8 cellular contexts compared by ENCODE assay signal in the genomic region with DNA sequence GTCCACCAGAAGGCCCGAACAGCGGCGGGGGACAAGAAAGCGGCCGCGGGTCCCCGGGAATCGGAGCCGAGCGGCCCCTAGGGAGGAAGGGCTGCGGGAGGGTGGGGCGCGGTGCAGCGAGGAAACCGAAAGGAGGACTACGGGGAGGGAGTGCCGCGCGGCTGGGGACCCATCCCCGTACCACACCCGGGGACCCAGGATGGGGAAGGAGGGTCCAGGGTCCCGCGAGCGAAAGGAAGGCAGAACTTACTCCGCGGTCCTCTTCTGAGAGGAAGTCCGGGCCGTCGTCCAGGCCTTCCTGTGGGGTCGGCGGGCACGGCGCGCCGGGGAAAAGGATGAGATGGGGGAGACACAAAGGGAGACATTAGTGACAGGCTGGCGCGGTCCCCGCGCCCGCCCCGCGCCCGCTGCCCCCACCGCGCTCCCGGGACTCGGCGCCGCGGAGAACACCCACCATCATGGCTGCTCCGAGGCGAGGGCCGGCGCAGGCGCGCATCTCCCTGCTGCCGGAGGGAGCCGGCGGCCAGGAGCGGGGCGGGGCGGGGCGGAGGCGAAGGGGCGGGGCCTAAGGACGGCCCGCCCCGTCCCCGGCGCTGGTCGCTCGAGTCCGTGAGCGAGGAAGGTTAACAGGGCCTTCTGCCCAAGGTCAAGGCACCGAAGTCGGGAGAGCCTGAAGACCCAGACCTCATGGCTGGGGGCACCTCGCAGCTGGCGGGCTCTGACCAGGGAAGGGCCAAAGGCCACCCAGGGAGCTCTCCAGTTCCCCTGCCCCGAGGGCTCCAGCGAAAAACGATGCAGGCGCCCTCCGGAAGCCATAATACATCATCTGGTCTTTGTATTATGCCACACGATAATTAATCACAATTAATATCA. TPM values are rescaled to one million over a fixed set of nuclear protein-coding genes. Genes with fewer than 3 reads are reported as not detected.
A peak's percentile ranks its signal among the peaks of the same experiment; 100 is the strongest.
DNase-seq lines count a peak whose midpoint lies in the region; ATAC-seq, FAIRE-seq and TF ChIP-seq lines count a peak whose summit lies in the region.

Gene SNX6 (minus strand): TSS at position 492 of the 873 bp plus-strand sequence. CDS start 32 bp downstream, at position 460.

- H3K27me3 ChIP-seq in SJSA1 (replicated peaks) (no peaks in the 10 kb centered on the region), neuronal stem cell (ENCODE audit: control insufficient read depth in 3 of 3, insufficient read depth in 3 of 3, low read depth in 1 of 3, low read length in 3 of 3) (no peaks in the 10 kb centered on the region)

- H4K8ac ChIP-seq in neuronal stem cell (ENCODE audit: low read depth, low read length): no peak within 1 kb of the TSS

- WGBS in neuronal stem cell (ENCODE audit: extremely low coverage in 2 of 2, insufficient read length in 2 of 2, insufficient replicate concordance in 1 of 2), 2 donors: no CpG with 5 or more reads among the region's 84 CpGs

- H3K4me2 ChIP-seq in neuronal stem cell (ENCODE audit: insufficient read depth, low read length, poor library complexity, severe bottlenecking): peak within 1 kb of the TSS; percentile 73

- H3K79me1 ChIP-seq in neuronal stem cell (ENCODE audit: low read depth, low read length): peaks cover 9% of the 10 kb centered on the region

- H3K4me1 ChIP-seq in SJSA1 (replicated peaks) (peaks cover 14% of the 10 kb centered on the region), neuronal stem cell (ENCODE audit: control insufficient read depth in 2 of 2, insufficient read depth in 1 of 2, low read depth in 1 of 2, low read length in 2 of 2) (peaks cover 2% of the 10 kb centered on the region in 2 donors)

- no peak for FAIRE-seq in frontal cortex (lab: Jason Lieb, UNC)

- peak within 1 kb of the TSS; percentile 93 for H3K4ac ChIP-seq in neuronal stem cell (ENCODE audit: low read length)

- peak within 1 kb of the TSS; percentile 99 for H2AFZ ChIP-seq in neuronal stem cell (ENCODE audit: low read length)

- H2BK12ac ChIP-seq in neuronal stem cell (ENCODE audit: low read length): no peak within 1 kb of the TSS

- peak within 1 kb of the TSS; percentile 97 for H3K14ac ChIP-seq in neuronal stem cell (ENCODE audit: low read length)

- peak within 1 kb of the TSS; percentile 98 for H3K9ac ChIP-seq in neuronal stem cell (ENCODE audit: low read depth, low read length, poor library complexity)

- H3K36me3 ChIP-seq in SJSA1 (peaks cover 11% of the 10 kb centered on the region), neuronal stem cell (replicated peaks in 1 of 2; ENCODE audit: control insufficient read depth in 2 of 2, insufficient read depth in 2 of 2, low read length in 2 of 2) (peaks cover 0 to 12% of the 10 kb centered on the region in 2 donors)

- peak; percentile 95 for ATAC-seq in GM21723 (IDR thresholded peaks at IDR 0.05; ENCODE audit: unreplicated experiment)

- H3K27ac ChIP-seq in SJSA1: peak within 1 kb of the TSS; percentile 83
- peak within 1 kb of the TSS; percentile 63 for H3K27ac ChIP-seq in neuronal stem cell (replicated peaks; ENCODE audit: low read length)

- H3K18ac ChIP-seq in neuronal stem cell (ENCODE audit: low read length): peak within 1 kb of the TSS; percentile 99

- peak within 1 kb of the TSS; percentile 31 for H3K23ac ChIP-seq in neuronal stem cell (ENCODE audit: low read depth, low read length, poor library complexity)

- H2BK120ac ChIP-seq in neuronal stem cell (ENCODE audit: low read depth, low read length): peak within 1 kb of the TSS; percentile 61

- H2AK5ac ChIP-seq in neuronal stem cell (ENCODE audit: low read depth, low read length): peak within 1 kb of the TSS; percentile 94

- H3K4me3 ChIP-seq in SJSA1 (peak within 1 kb of the TSS; percentile 97), neuronal stem cell (ENCODE audit: low read length in 2 of 2) (peak within 1 kb of the TSS; percentile 92 to 95)

- TF ChIP-seq CTCF in subcutaneous adipose tissue (IDR thresholded peaks at IDR 0.05; ENCODE audit: low read depth): no peak

- peak; percentile 78 for DNase-seq in EL
- DNase-seq in KG1 (lab: John Stamatoyannopoulos, UW): peak; percentile 60
- peak; percentile 53 to 76 for DNase-seq in SJSA1 (ENCODE audit: low read depth in 1 of 2, low spot score in 2 of 2)
- peak; percentile 84 for DNase-seq in activated naive CD4-positive, alpha-beta T cell treated with Interleukin-2 at 50 U/mL for 16 hours
- DNase-seq in frontal cortex (ENCODE audit: low spot score in 2 of 2): peak; percentile 97 to 99
- DNase-seq in neuronal stem cell (ENCODE audit: low spot score): peak; percentile 75

- H2BK15ac ChIP-seq in neuronal stem cell (ENCODE audit: low read length): peak within 1 kb of the TSS; percentile 75

- peak within 1 kb of the TSS; percentile 82 for H2BK5ac ChIP-seq in neuronal stem cell (ENCODE audit: low read length)

- H4K91ac ChIP-seq in neuronal stem cell (ENCODE audit: low read depth, low read length, poor library complexity): no peak within 1 kb of the TSS

- H3K9me3 ChIP-seq in SJSA1 (replicated peaks) (no peaks in the 10 kb centered on the region), neuronal stem cell (replicated peaks in 1 of 2; ENCODE audit: control insufficient read depth in 2 of 2, insufficient read depth in 1 of 2, low read depth in 1 of 2, low read length in 2 of 2) (no peaks in the 10 kb centered on the region)

RNA-seq across cellular contexts. Expression of gene SNX6, which starts in this region (rescaled TPM):
- 131 and 199 TPM in 2 replicates for total RNA-seq in SJSA1 (2014; rRNA removed; shearing (Covaris generic))
- total RNA-seq in frontal cortex: 104 TPM
- 68.8 TPM for polyA plus RNA-seq in neuronal stem cell (2013, experiment 1 of 2)
- 71.0 TPM for polyA plus RNA-seq in neuronal stem cell (2013, experiment 2 of 2)
- 100 to 1,000 TPM in 3 of 4 donors, 10 to 100 TPM in 1; 68.6 to 211 (median 156) TPM for total RNA-seq in subcutaneous adipose tissue

Comparison
In these comparisons a context has a peak if more than half of its experiments do, and no peak if none do; other contexts are left out.
1. Peak in every context shown above with its lines: DNase-seq, ATAC-seq, H3K4me3 ChIP-seq and H3K27ac ChIP-seq.